In genomic region chr17:41794603-41794975, GRCh38 we compare ENCODE assay signal across 1 cellular context.
TF ChIP-seq lines count a peak whose summit lies in the region.

No MANE protein-coding gene starts in this region.

TF ChIP-seq in K562, 482 proteins besides CTCF, POLR2A, EP300 and RAD21:
- TF ChIP-seq, protein P1, sequence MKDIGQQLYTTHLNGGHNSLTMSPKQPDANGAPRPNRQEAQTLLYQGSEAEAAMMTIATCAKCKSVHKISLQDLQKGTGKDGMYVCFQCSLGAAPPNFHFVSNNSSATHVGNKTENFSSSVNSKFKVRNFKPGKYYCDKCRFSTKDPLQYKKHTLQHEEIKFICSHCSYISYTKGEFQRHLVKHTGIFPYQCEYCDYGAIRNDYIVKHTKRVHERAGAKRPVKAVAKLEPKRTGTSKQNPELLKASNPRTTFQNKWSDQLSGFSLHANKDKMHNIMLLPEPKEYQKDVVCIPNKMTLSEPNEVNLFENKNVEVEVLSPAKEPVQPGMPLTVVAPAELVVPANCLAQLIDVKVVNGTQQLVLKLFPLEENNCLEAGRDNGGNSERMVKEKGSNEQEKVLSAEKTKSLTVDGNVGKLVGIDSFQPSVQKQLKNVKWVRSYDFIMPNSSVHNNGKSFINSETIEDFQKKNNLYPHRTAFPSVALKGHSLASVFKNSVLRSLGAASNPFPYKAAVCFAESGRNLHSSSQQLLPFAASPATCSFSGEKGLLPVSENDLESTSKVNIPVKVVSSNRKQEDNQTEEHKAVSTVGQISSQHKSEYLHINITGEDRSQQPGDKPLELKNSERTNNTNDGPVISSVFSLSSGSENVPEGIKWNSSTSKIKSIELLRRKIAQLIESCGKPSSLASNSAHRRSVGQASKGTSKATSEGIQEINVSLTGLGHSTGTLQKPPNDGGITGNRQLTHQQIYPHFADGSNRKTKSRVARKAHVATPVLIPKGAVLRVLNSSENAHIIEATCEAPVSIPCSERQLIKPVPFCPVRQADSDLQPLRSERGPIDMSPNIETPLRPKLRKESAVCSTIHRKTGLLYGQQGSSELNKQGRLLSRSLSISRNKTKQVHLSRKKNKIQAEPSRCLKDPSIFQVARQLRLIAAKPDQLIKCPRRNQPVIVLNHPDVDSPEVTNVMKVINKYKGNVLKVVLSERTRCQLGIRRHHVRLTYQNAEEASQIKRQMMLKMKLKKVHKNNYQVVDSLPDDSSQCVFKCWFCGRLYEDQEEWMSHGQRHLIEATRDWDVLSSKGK (CRISPR knock-in tag; IDR thresholded peaks at IDR 0.05) = no peak
- TF ChIP-seq, protein P2, sequence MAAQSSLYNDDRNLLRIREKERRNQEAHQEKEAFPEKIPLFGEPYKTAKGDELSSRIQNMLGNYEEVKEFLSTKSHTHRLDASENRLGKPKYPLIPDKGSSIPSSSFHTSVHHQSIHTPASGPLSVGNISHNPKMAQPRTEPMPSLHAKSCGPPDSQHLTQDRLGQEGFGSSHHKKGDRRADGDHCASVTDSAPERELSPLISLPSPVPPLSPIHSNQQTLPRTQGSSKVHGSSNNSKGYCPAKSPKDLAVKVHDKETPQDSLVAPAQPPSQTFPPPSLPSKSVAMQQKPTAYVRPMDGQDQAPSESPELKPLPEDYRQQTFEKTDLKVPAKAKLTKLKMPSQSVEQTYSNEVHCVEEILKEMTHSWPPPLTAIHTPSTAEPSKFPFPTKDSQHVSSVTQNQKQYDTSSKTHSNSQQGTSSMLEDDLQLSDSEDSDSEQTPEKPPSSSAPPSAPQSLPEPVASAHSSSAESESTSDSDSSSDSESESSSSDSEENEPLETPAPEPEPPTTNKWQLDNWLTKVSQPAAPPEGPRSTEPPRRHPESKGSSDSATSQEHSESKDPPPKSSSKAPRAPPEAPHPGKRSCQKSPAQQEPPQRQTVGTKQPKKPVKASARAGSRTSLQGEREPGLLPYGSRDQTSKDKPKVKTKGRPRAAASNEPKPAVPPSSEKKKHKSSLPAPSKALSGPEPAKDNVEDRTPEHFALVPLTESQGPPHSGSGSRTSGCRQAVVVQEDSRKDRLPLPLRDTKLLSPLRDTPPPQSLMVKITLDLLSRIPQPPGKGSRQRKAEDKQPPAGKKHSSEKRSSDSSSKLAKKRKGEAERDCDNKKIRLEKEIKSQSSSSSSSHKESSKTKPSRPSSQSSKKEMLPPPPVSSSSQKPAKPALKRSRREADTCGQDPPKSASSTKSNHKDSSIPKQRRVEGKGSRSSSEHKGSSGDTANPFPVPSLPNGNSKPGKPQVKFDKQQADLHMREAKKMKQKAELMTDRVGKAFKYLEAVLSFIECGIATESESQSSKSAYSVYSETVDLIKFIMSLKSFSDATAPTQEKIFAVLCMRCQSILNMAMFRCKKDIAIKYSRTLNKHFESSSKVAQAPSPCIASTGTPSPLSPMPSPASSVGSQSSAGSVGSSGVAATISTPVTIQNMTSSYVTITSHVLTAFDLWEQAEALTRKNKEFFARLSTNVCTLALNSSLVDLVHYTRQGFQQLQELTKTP (IDR thresholded peaks at IDR 0.05; ENCODE audit: low read depth in 1 of 2, partially characterized antibody in 2 of 2) = no peak
- TF ChIP-seq NR2C2 (CRISPR knock-in tag; IDR thresholded peaks at IDR 0.05) = no peak
- peak; percentile 11; the same call in 1 of the 2 replicates for TF ChIP-seq NR2C2 (tag; IDR thresholded peaks at IDR 0.05)
- TF ChIP-seq L3MBTL2 (IDR thresholded peaks at IDR 0.05) = 0 out of 2 replicates have a peak, but pooled peaks have one; percentile 10
- no peak for TF ChIP-seq MCM2 (IDR thresholded peaks at IDR 0.05; ENCODE audit: low read depth)
- peak; percentile 88 for TF ChIP-seq ZFP36 (IDR thresholded peaks at IDR 0.05; ENCODE audit: low read depth, low read length, partially characterized antibody)
- TF ChIP-seq, protein P3, sequence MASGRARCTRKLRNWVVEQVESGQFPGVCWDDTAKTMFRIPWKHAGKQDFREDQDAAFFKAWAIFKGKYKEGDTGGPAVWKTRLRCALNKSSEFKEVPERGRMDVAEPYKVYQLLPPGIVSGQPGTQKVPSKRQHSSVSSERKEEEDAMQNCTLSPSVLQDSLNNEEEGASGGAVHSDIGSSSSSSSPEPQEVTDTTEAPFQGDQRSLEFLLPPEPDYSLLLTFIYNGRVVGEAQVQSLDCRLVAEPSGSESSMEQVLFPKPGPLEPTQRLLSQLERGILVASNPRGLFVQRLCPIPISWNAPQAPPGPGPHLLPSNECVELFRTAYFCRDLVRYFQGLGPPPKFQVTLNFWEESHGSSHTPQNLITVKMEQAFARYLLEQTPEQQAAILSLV (tag; IDR thresholded peaks at IDR 0.05) = no peak
- TF ChIP-seq DDX20 (tag; IDR thresholded peaks at IDR 0.05; ENCODE audit: low read depth) = 0 out of 2 replicates have a peak, but pooled peaks have one; percentile 2
